ENCODE assay signal across 17 cellular contexts in the genomic region with DNA sequence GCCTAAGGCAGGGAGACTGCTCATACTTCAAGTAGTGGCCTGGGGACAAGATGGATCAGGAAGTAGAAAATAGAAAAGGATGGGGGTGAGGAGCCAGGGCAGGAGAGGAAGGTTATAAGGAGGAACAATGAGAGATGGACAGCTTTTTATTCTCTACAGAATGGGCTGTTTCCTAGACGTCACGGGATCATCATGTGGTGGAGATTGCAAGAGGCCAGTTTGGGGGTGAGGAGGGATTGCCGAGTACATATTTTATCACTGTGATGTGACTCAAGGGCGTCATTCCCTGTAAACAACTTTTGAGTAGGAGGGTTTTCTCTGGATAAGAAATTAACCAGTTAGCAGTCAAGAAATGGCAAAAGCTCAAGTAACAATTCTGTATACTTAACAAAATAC.
A peak's percentile ranks its signal among the peaks of the same experiment; 100 is the strongest.
DNase-seq lines count a peak whose midpoint lies in the region; ATAC-seq, FAIRE-seq and TF ChIP-seq lines count a peak whose summit lies in the region.
"Had no signal": no experiment of that assay in that cellular context is flagged by ENCODE, and none has a peak within 500 bp of the region (broad histone marks: within the 10 kb centered on the region; RNA-seq: fewer than 3 reads in every experiment).

No MANE protein-coding gene starts in this region.

- H3K27ac ChIP-seq in mesenchymal stem cell (ENCODE audit: low read length, poor library complexity, severe bottlenecking): peak overlapping the region; percentile 57
- H3K27ac ChIP-seq: coronary artery had no signal

- peak overlapping the region; percentile 24 for H2BK120ac ChIP-seq in mesenchymal stem cell (ENCODE audit: low read depth, low read length)

- peak overlapping the region; percentile 62 for H4K8ac ChIP-seq in mesenchymal stem cell (ENCODE audit: low read length)

- ATAC-seq in GM21576 (IDR thresholded peaks at IDR 0.05; ENCODE audit: unreplicated experiment) (no peak), HG03460 (IDR thresholded peaks at IDR 0.05; ENCODE audit: unreplicated experiment) (no peak)

- H3K18ac ChIP-seq in mesenchymal stem cell (ENCODE audit: low read depth in 1 of 2, low read length in 2 of 2): peak overlapping the region; percentile 40 to 69

- H2BK12ac ChIP-seq in mesenchymal stem cell (ENCODE audit: low read length in 2 of 2): peak overlapping the region; percentile 59 to 79

- H4K91ac ChIP-seq in mesenchymal stem cell (ENCODE audit: low read length): peak overlapping the region; percentile 70

- DNase-seq in A172 (ENCODE audit: low spot score): peak; percentile 21
- peak; percentile 16 for DNase-seq in NCI-H226
- DNase-seq in choroid plexus epithelial cell (ENCODE audit: low read depth): peak; percentile 79
- peak; percentile 48 for DNase-seq in mesenchymal stem cell
- no peak for DNase-seq in RCC 7860 (ENCODE audit: low spot score)
- no peak for DNase-seq in effector CD4-positive, alpha-beta T cell
- DNase-seq: activated CD4-positive, alpha-beta T cell treated with anti-CD3 and anti-CD28 coated beads for 4 hours; activated naive CD4-positive, alpha-beta T cell treated with Interleukin-2 at 50 U/mL for 16 hours; naive B cell; NCI-H1417 treated with DMSO at 0.1 percent for 48 hours; NCI-H2171 treated with DMSO at 0.1 percent for 48 hours; NCI-H82; posterior cingulate gyrus had no signal

- H2BK5ac ChIP-seq in mesenchymal stem cell (ENCODE audit: low read depth, low read length, poor library complexity, severe bottlenecking): peak overlapping the region; percentile 78

- no peak overlapping the region for H3K9ac ChIP-seq in mesenchymal stem cell (ENCODE audit: low read length)

- no peaks in the 10 kb centered on the region for H3K79me1 ChIP-seq in mesenchymal stem cell (replicated peaks; ENCODE audit: low read length, poor library complexity, severe bottlenecking)

- no peaks in the 10 kb centered on the region for H3K27me3 ChIP-seq in mesenchymal stem cell (ENCODE audit: control insufficient read depth in 1 of 2, insufficient read depth in 1 of 2, low read length in 2 of 2)

- H3K4ac ChIP-seq in mesenchymal stem cell (ENCODE audit: low read depth in 1 of 2, low read length in 2 of 2): no peak overlapping the region

- peak overlapping the region; percentile 28 for H2AK5ac ChIP-seq in mesenchymal stem cell (ENCODE audit: low read length, severe bottlenecking)

- no peak overlapping the region for H3K4me2 ChIP-seq in mesenchymal stem cell (ENCODE audit: low read length, poor library complexity, severe bottlenecking)

- no peak for TF ChIP-seq CTCF in choroid plexus epithelial cell (conservative IDR thresholded peaks at IDR 0.05; ENCODE audit: low read depth, low read length)

- H2BK15ac ChIP-seq in mesenchymal stem cell (ENCODE audit: low read depth, poor library complexity, severe bottlenecking): peak overlapping the region; percentile 60

- 60% methylated on average over 3 of the region's 4 CpGs for WGBS in mesenchymal stem cell

- no peak overlapping the region for H3K23ac ChIP-seq in mesenchymal stem cell (ENCODE audit: low read length in 2 of 2)

- no peak overlapping the region for H2AFZ ChIP-seq in mesenchymal stem cell (ENCODE audit: low read depth, low read length)

- no peaks in the 10 kb centered on the region for H3K36me3 ChIP-seq in mesenchymal stem cell (ENCODE audit: control insufficient read depth in 1 of 2, insufficient read depth in 2 of 2, low read depth in 1 of 2, low read length in 2 of 2)

- H3K9me3 ChIP-seq in mesenchymal stem cell (ENCODE audit: control insufficient read depth, low read length): no peaks in the 10 kb centered on the region

- H3K4me1 ChIP-seq in mesenchymal stem cell (ENCODE audit: control insufficient read depth, insufficient read depth, low read depth, low read length): peaks cover 8% of the 10 kb centered on the region

- no peak overlapping the region for H3K14ac ChIP-seq in mesenchymal stem cell (ENCODE audit: low read length in 2 of 2)

- no peak for FAIRE-seq in RCC 7860 (lab: Jason Lieb, UNC)
- FAIRE-seq: TTC549 had no signal

- no peak overlapping the region for H3K4me3 ChIP-seq in choroid plexus epithelial cell (ENCODE audit: low read depth, low read length)
- H3K4me3 ChIP-seq in mesenchymal stem cell (ENCODE audit: insufficient read depth in 1 of 2, low read depth in 1 of 2, low read length in 2 of 2): no peak overlapping the region
- H3K4me3 ChIP-seq: coronary artery had no signal

Comparison
In these comparisons a context has a peak if more than half of its experiments do, and no peak if none do; other contexts are left out.
1. DNase-seq: peak in A172 (single experiment), NCI-H226 (single experiment), choroid plexus epithelial cell (single experiment) and mesenchymal stem cell (single experiment); none in RCC 7860 (single experiment) and effector CD4-positive, alpha-beta T cell (single experiment).